2 cellular contexts compared by ENCODE assay signal in the genomic region with DNA sequence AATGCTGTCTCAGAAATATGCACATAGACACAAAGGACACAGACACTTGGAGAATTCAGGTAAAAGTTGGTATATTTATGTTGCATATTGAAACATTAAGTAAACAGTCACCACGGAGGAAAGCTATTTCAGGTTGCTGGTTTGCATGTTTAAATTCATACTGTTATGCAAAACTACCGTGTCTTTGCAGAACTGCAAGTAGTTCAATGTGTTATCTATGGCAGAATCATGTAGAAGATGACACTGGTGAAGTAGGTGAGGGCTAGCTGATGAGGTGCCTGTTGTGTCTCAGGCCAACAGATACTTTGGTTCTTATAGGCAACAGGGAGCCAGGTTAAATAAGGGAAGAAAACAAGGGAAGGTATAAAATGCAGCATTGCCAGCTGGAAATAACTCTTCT.
TF ChIP-seq lines count a peak whose summit lies in the region.

No MANE protein-coding gene starts in this region.

TF ChIP-seq in GM23338, 12 proteins besides CTCF, POLR2A, EP300 and RAD21 (continues in another document):
- TF ChIP-seq, protein P1, sequence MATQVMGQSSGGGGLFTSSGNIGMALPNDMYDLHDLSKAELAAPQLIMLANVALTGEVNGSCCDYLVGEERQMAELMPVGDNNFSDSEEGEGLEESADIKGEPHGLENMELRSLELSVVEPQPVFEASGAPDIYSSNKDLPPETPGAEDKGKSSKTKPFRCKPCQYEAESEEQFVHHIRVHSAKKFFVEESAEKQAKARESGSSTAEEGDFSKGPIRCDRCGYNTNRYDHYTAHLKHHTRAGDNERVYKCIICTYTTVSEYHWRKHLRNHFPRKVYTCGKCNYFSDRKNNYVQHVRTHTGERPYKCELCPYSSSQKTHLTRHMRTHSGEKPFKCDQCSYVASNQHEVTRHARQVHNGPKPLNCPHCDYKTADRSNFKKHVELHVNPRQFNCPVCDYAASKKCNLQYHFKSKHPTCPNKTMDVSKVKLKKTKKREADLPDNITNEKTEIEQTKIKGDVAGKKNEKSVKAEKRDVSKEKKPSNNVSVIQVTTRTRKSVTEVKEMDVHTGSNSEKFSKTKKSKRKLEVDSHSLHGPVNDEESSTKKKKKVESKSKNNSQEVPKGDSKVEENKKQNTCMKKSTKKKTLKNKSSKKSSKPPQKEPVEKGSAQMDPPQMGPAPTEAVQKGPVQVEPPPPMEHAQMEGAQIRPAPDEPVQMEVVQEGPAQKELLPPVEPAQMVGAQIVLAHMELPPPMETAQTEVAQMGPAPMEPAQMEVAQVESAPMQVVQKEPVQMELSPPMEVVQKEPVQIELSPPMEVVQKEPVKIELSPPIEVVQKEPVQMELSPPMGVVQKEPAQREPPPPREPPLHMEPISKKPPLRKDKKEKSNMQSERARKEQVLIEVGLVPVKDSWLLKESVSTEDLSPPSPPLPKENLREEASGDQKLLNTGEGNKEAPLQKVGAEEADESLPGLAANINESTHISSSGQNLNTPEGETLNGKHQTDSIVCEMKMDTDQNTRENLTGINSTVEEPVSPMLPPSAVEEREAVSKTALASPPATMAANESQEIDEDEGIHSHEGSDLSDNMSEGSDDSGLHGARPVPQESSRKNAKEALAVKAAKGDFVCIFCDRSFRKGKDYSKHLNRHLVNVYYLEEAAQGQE (IDR thresholded peaks at IDR 0.05; ENCODE audit: unreplicated experiment) = no peak
- TF ChIP-seq JUNB (IDR thresholded peaks at IDR 0.05; ENCODE audit: unreplicated experiment) (no peak), CREB1 (CRISPR knock-in tag; IDR thresholded peaks at IDR 0.05; ENCODE audit: low read depth) (no peak), EZH2 (IDR thresholded peaks at IDR 0.05; ENCODE audit: low read depth, unreplicated experiment) (no peak), NANOG (IDR thresholded peaks at IDR 0.05; ENCODE audit: borderline replicate concordance) (no peak), POLR2AphosphoS5 (IDR thresholded peaks at IDR 0.05; ENCODE audit: low read depth) (no peak), ZNF114 (CRISPR knock-in tag; IDR thresholded peaks at IDR 0.05) (no peak), STAT1 (IDR thresholded peaks at IDR 0.05; ENCODE audit: unreplicated experiment) (no peak)
- TF ChIP-seq, protein P2, sequence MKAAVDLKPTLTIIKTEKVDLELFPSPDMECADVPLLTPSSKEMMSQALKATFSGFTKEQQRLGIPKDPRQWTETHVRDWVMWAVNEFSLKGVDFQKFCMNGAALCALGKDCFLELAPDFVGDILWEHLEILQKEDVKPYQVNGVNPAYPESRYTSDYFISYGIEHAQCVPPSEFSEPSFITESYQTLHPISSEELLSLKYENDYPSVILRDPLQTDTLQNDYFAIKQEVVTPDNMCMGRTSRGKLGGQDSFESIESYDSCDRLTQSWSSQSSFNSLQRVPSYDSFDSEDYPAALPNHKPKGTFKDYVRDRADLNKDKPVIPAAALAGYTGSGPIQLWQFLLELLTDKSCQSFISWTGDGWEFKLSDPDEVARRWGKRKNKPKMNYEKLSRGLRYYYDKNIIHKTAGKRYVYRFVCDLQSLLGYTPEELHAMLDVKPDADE (IDR thresholded peaks at IDR 0.05) = no peak
- TF ChIP-seq, protein P3, sequence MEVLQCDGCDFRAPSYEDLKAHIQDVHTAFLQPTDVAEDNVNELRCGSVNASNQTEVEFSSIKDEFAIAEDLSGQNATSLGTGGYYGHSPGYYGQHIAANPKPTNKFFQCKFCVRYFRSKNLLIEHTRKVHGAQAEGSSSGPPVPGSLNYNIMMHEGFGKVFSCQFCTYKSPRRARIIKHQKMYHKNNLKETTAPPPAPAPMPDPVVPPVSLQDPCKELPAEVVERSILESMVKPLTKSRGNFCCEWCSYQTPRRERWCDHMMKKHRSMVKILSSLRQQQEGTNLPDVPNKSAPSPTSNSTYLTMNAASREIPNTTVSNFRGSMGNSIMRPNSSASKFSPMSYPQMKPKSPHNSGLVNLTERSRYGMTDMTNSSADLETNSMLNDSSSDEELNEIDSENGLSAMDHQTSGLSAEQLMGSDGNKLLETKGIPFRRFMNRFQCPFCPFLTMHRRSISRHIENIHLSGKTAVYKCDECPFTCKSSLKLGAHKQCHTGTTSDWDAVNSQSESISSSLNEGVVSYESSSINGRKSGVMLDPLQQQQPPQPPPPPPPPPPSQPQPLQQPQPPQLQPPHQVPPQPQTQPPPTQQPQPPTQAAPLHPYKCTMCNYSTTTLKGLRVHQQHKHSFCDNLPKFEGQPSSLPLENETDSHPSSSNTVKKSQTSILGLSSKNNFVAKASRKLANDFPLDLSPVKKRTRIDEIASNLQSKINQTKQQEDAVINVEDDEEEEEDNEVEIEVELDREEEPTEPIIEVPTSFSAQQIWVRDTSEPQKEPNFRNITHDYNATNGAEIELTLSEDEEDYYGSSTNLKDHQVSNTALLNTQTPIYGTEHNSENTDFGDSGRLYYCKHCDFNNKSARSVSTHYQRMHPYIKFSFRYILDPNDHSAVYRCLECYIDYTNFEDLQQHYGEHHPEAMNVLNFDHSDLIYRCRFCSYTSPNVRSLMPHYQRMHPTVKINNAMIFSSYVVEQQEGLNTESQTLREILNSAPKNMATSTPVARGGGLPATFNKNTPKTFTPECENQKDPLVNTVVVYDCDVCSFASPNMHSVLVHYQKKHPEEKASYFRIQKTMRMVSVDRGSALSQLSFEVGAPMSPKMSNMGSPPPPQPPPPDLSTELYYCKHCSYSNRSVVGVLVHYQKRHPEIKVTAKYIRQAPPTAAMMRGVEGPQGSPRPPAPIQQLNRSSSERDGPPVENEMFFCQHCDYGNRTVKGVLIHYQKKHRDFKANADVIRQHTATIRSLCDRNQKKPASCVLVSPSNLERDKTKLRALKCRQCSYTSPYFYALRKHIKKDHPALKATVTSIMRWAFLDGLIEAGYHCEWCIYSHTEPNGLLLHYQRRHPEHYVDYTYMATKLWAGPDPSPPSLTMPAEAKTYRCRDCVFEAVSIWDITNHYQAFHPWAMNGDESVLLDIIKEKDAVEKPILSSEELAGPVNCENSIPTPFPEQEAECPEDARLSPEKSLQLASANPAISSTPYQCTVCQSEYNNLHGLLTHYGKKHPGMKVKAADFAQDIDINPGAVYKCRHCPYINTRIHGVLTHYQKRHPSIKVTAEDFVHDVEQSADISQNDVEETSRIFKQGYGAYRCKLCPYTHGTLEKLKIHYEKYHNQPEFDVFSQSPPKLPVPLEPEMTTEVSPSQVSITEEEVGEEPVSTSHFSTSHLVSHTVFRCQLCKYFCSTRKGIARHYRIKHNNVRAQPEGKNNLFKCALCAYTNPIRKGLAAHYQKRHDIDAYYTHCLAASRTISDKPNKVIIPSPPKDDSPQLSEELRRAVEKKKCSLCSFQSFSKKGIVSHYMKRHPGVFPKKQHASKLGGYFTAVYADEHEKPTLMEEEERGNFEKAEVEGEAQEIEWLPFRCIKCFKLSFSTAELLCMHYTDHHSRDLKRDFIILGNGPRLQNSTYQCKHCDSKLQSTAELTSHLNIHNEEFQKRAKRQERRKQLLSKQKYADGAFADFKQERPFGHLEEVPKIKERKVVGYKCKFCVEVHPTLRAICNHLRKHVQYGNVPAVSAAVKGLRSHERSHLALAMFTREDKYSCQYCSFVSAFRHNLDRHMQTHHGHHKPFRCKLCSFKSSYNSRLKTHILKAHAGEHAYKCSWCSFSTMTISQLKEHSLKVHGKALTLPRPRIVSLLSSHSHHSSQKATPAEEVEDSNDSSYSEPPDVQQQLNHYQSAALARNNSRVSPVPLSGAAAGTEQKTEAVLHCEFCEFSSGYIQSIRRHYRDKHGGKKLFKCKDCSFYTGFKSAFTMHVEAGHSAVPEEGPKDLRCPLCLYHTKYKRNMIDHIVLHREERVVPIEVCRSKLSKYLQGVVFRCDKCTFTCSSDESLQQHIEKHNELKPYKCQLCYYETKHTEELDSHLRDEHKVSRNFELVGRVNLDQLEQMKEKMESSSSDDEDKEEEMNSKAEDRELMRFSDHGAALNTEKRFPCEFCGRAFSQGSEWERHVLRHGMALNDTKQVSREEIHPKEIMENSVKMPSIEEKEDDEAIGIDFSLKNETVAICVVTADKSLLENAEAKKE (CRISPR knock-in tag; IDR thresholded peaks at IDR 0.05) = no peak

TF ChIP-seq in HepG2, 621 proteins besides CTCF, POLR2A, EP300 and RAD21 (continued from another document):
- TF ChIP-seq, protein P4, sequence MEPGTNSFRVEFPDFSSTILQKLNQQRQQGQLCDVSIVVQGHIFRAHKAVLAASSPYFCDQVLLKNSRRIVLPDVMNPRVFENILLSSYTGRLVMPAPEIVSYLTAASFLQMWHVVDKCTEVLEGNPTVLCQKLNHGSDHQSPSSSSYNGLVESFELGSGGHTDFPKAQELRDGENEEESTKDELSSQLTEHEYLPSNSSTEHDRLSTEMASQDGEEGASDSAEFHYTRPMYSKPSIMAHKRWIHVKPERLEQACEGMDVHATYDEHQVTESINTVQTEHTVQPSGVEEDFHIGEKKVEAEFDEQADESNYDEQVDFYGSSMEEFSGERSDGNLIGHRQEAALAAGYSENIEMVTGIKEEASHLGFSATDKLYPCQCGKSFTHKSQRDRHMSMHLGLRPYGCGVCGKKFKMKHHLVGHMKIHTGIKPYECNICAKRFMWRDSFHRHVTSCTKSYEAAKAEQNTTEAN (CRISPR knock-in tag; conservative IDR thresholded peaks at IDR 0.05) = no peak
- no peak for TF ChIP-seq GTF2F1 (IDR thresholded peaks at IDR 0.05; ENCODE audit: low read length)
